Comparison of ENCODE assay signal across 8 cellular contexts in the genomic region with DNA sequence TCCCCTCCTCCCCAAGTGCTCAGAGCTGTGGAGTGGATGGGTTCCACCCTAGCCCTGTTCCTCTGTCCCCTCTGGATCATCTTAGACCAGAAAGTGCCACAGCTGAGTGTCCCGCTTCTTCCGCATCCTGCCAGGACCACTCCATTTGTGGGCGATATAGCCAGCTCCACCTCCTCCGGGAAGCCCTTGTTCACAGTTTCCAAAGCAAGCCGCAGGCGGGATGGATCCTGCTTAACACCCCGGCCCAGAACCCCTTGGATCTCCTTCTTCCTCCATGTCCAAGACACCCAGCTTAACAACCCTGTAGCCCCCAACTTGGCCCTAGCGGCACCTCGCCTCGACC. TPM values are rescaled to one million over a fixed set of nuclear protein-coding genes. Genes with fewer than 3 reads are reported as not detected.
DNase-seq lines count a peak whose midpoint lies in the region; ATAC-seq and TF ChIP-seq lines count a peak whose summit lies in the region.

No MANE protein-coding gene starts in this region.

- no peaks in the 10 kb centered on the region for H3K27me3 Mint-ChIP-seq in chondrocyte (ENCODE audit: low read depth)

- H3K4me3 ChIP-seq in AG10803 (ENCODE audit: low read length), result peak overlapping the region; percentile 83
- H3K4me3 ChIP-seq in HUES48 (ENCODE audit: low read depth, low read length), result peak overlapping the region; percentile 81; the same call in 1 of the 2 replicates
- H3K4me3 ChIP-seq in muscle layer of duodenum (ENCODE audit: low read depth in 1 of 2, low read length in 2 of 2), result peak overlapping the region; percentile 86 to 92

- 0 out of 2 replicates have a peak overlapping the region, but pooled peaks have one; percentile 26 for H3K9ac ChIP-seq in HUES48 (ENCODE audit: low read depth, low read length)

- TF ChIP-seq CTCF in AG10803 (conservative IDR thresholded peaks at IDR 0.05; ENCODE audit: low read length) (no peak), chondrocyte (IDR thresholded peaks at IDR 0.05) (no peak)

- H3K27ac ChIP-seq in HUES48 (ENCODE audit: low read depth, low read length) (peak overlapping the region; percentile 16), muscle layer of duodenum (ENCODE audit: low read length) (peak overlapping the region; percentile 79)

- H3K4me1 ChIP-seq in HUES48 (ENCODE audit: control insufficient read depth, insufficient read depth, low read length) (peaks cover 10% of the 10 kb centered on the region), muscle layer of duodenum (ENCODE audit: control insufficient read depth in 1 of 2, insufficient read depth in 2 of 2, low read length in 2 of 2) (peaks cover 25 to 44% of the 10 kb centered on the region in 2 donors)

- no peak for DNase-seq in AG10803 (ENCODE audit: low read depth)
- DNase-seq in chondrocyte (ENCODE audit: low spot score), result no peak
- DNase-seq in RKO (ENCODE audit: low spot score), result no peak

- H3K9me3 ChIP-seq in HUES48 (ENCODE audit: control insufficient read depth, insufficient read depth, low read length) (no peaks in the 10 kb centered on the region), muscle layer of duodenum (ENCODE audit: control insufficient read depth in 1 of 2, low read length in 2 of 2) (no peaks in the 10 kb centered on the region)

- ATAC-seq in GM18505 (IDR thresholded peaks at IDR 0.05; ENCODE audit: unreplicated experiment), result no peak
- no peak for ATAC-seq in GM19463 (IDR thresholded peaks at IDR 0.05; ENCODE audit: unreplicated experiment)
- ATAC-seq in HG03280 (IDR thresholded peaks at IDR 0.05; ENCODE audit: unreplicated experiment), result no peak

- H3K36me3 Mint-ChIP-seq in chondrocyte (ENCODE audit: low read depth), result peaks cover 11% of the 10 kb centered on the region

- H3K27ac Mint-ChIP-seq in chondrocyte (ENCODE audit: unreplicated experiment), result peak overlapping the region; percentile 63

- TF ChIP-seq POLR2A in GM18505 (IDR thresholded peaks at IDR 0.05; ENCODE audit: borderline replicate concordance, extremely low read depth, insufficient read depth, insufficient read length), result no peak

- peak overlapping the region; percentile 98 for H3K4me3 Mint-ChIP-seq in chondrocyte (ENCODE audit: unreplicated experiment)

- peaks cover 44% of the 10 kb centered on the region for H3K4me1 Mint-ChIP-seq in chondrocyte (ENCODE audit: low read depth)

- H3K9me3 Mint-ChIP-seq in chondrocyte (ENCODE audit: low read depth), result no peaks in the 10 kb centered on the region

- peaks cover 34% of the 10 kb centered on the region for H3K36me3 ChIP-seq in HUES48 (ENCODE audit: control insufficient read depth, insufficient read depth, low read length)
- peaks cover 3% of the 10 kb centered on the region in 2 donors for H3K36me3 ChIP-seq in muscle layer of duodenum (ENCODE audit: control insufficient read depth in 1 of 2, insufficient read depth in 2 of 2, low read length in 2 of 2)

- no peaks in the 10 kb centered on the region for H3K27me3 ChIP-seq in HUES48 (ENCODE audit: control insufficient read depth, insufficient read depth, low read length)
- no peaks in the 10 kb centered on the region for H3K27me3 ChIP-seq in muscle layer of duodenum (ENCODE audit: low read depth, low read length)

RNA-seq across cellular contexts. Expression of a gene that starts 0.5 kb away (rescaled TPM):
- 37.5 to 39.8 TPM (median 38.3 TPM) in 3 replicates for total RNA-seq in chondrocyte

RNA-seq across cellular contexts. Expression of a gene that starts 28.0 kb away (rescaled TPM):
- total RNA-seq in chondrocyte, result 0.12 TPM in 1 of 3 replicates, not detected in the others

RNA-seq across cellular contexts. Expression of a gene that starts 41.5 kb away (rescaled TPM):
- 58.9 to 65.9 TPM (median 65.2 TPM) in 3 replicates for total RNA-seq in chondrocyte

RNA-seq across cellular contexts. Expression of a gene that starts 43.2 kb away (rescaled TPM):
- total RNA-seq in chondrocyte, result 5.3 to 5.7 TPM (median 5.5 TPM) in 3 replicates

RNA-seq across cellular contexts. Expression of a gene that starts 48.1 kb away (rescaled TPM):
- 14.5 to 20.8 TPM (median 20.1 TPM) in 3 replicates for total RNA-seq in chondrocyte
